Comparison of ENCODE assay signal across 8 cellular contexts in the genomic region with DNA sequence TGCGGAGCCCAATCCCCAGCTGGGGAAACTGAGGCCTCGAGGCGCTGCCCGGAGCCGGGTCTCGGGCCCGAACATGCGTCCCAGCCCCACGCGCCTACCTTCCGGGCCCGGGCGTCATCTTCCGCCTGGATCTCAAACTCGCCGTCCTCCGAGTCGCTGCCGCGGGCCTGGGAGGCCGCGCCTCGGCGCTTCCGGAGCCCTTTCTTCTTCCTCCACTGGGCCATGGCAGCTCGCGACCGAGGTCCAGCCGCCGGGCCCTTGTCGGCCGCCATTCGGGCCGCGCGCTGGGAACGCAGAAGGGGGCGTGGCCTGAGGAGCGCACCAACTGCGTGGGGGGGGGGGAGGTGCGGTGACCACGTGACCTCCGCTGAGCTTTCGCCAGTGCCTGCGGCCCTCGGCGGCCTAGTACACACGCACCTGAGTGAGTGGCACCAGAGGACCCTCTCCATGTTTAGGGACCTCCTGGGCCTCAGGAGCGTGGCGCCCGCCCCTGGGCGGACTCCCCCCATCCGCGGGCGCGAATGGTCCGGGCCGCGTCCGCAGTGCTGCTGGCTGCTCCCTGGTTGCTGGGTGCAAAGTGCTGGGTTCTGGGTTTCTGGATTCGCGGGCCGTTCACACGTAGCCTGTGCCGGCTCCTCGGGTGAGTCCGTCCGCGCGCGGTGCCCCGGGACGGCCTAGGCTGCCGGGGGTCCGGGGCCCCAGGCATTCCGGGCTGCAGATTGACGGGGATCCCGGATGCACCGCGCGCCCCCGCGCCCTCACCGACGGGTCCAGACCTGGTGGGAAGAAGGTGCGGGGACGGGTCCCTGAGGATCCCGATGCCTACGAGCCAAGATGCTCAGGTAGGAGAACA. TPM values are rescaled to one million over a fixed set of nuclear protein-coding genes. Genes with fewer than 3 reads are reported as not detected.
A peak's percentile ranks its signal among the peaks of the same experiment; 100 is the strongest.
DNase-seq lines count a peak whose midpoint lies in the region; ATAC-seq and TF ChIP-seq lines count a peak whose summit lies in the region.

A gene with protein sequence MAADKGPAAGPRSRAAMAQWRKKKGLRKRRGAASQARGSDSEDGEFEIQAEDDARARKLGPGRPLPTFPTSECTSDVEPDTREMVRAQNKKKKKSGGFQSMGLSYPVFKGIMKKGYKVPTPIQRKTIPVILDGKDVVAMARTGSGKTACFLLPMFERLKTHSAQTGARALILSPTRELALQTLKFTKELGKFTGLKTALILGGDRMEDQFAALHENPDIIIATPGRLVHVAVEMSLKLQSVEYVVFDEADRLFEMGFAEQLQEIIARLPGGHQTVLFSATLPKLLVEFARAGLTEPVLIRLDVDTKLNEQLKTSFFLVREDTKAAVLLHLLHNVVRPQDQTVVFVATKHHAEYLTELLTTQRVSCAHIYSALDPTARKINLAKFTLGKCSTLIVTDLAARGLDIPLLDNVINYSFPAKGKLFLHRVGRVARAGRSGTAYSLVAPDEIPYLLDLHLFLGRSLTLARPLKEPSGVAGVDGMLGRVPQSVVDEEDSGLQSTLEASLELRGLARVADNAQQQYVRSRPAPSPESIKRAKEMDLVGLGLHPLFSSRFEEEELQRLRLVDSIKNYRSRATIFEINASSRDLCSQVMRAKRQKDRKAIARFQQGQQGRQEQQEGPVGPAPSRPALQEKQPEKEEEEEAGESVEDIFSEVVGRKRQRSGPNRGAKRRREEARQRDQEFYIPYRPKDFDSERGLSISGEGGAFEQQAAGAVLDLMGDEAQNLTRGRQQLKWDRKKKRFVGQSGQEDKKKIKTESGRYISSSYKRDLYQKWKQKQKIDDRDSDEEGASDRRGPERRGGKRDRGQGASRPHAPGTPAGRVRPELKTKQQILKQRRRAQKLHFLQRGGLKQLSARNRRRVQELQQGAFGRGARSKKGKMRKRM (minus strand): TSS at position 299 of the 853 bp plus-strand sequence. CDS start 27 bp downstream, at position 272.
A gene with protein sequence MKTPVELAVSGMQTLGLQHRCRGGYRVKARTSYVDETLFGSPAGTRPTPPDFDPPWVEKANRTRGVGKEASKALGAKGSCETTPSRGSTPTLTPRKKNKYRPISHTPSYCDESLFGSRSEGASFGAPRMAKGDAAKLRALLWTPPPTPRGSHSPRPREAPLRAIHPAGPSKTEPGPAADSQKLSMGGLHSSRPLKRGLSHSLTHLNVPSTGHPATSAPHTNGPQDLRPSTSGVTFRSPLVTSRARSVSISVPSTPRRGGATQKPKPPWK (plus strand): TSS at position 542 of the 853 bp plus-strand sequence. CDS start 1,026 bp downstream, outside the sequence.

- H3K4me3 ChIP-seq in choroid plexus epithelial cell (ENCODE audit: low read depth, low read length): peak within 1 kb of the TSS; percentile 96

- peak within 1 kb of the TSS; percentile 99 for H3K27ac ChIP-seq in layer of hippocampus (ENCODE audit: low read depth, low read length)

- ATAC-seq in GM18868 (IDR thresholded peaks at IDR 0.05; ENCODE audit: unreplicated experiment) (peak; percentile 47), HG03108 (IDR thresholded peaks at IDR 0.05; ENCODE audit: unreplicated experiment) (peak; percentile 40)

- DNase-seq in AG08396 (ENCODE audit: low spot score) (peak; percentile 87), NCI-H460 (ENCODE audit: extremely low read depth, low read depth) (peak; percentile 55), choroid plexus epithelial cell (ENCODE audit: low read depth) (peak; percentile 76)
- peak; percentile 80 to 82 for DNase-seq in activated CD4-positive, alpha-beta T cell treated with anti-CD3 and anti-CD28 coated beads for 4 hours
- DNase-seq in stimulated activated CD4-positive, alpha-beta T cell treated with anti-CD3 and anti-CD28 coated beads, Interleukin-1b, Interleukin-23, amount 100 ng/mL, for 24 hours (ENCODE audit: low read depth in 4 of 4, low spot score in 1 of 4): peak; percentile 67 to 74 (median 72)

- H3K27me3 ChIP-seq in layer of hippocampus (ENCODE audit: control insufficient read depth, insufficient read depth, low read length): no peaks in the 10 kb centered on the region

- TF ChIP-seq CTCF in choroid plexus epithelial cell (conservative IDR thresholded peaks at IDR 0.05; ENCODE audit: low read depth, low read length): no peak

RNA-seq across cellular contexts. Expression of the first gene that starts in this region (rescaled TPM):
- total RNA-seq in NCI-H460 (2014; rRNA removed; shearing (Covaris generic)): 54.5 and 61.9 TPM in 2 replicates
- polyA plus RNA-seq in NCI-H460 (2014; cell fraction: nucleus; rRNA removed): 72.3 and 125 TPM in 2 replicates

RNA-seq across cellular contexts. Expression of the second gene that starts in this region (rescaled TPM):
- total RNA-seq in NCI-H460 (2014; rRNA removed; shearing (Covaris generic)): 22.3 and 25.9 TPM in 2 replicates
- 39.6 and 44.8 TPM in 2 replicates for polyA plus RNA-seq in NCI-H460 (2014; cell fraction: nucleus; rRNA removed)

Comparison
In these comparisons a context has a peak if more than half of its experiments do, and no peak if none do; other contexts are left out.
1. Peak in every context shown above with its lines: DNase-seq, ATAC-seq, H3K4me3 ChIP-seq and H3K27ac ChIP-seq.